Comparison of ENCODE assay signal across 15 cellular contexts in genomic region chr3:34285465-34286188, GRCh38.
DNase-seq lines count a peak whose midpoint lies in the region; ATAC-seq and TF ChIP-seq lines count a peak whose summit lies in the region.
"Had no signal": no experiment of that assay in that cellular context is flagged by ENCODE, and none has a peak within 500 bp of the region (broad histone marks: within the 10 kb centered on the region; RNA-seq: fewer than 3 reads in every experiment).

No MANE protein-coding gene starts in this region.

- 29 to 55% (median 37%) methylated on average over 3 of the region's 3 CpGs for WGBS in heart left ventricle, 4 donors

- no peak overlapping the region for H3K4me3 Mint-ChIP-seq in osteocyte (ENCODE audit: unreplicated experiment)
- H3K4me3 Mint-ChIP-seq: B cell; CD4-positive, alpha-beta T cell had no signal

- H3K36me3 ChIP-seq in right atrium auricular region (no peaks in the 10 kb centered on the region), heart left ventricle (no peaks in the 10 kb centered on the region)

- peak overlapping the region; percentile 9 for H3K27ac Mint-ChIP-seq in osteocyte (ENCODE audit: unreplicated experiment)
- H3K27ac Mint-ChIP-seq: B cell; CD4-positive, alpha-beta T cell had no signal

- ATAC-seq in Right ventricle myocardium superior (ENCODE audit: poor library complexity) (peak; percentile 90), heart left ventricle (peak in 3 of 4 donors; percentile 36 to 62 (median 54)), GM18511 (IDR thresholded peaks at IDR 0.05; ENCODE audit: unreplicated experiment) (no peak)
- ATAC-seq: PC-3 had no signal

- H3K4me1 Mint-ChIP-seq in osteocyte (ENCODE audit: unreplicated experiment): peaks cover 30% of the 10 kb centered on the region
- H3K4me1 Mint-ChIP-seq: B cell had no signal

- TF ChIP-seq CTCF in right atrium auricular region (IDR thresholded peaks at IDR 0.05): no peak
- TF ChIP-seq CTCF in heart left ventricle (IDR thresholded peaks at IDR 0.05): no peak
- TF ChIP-seq CTCF in osteocyte (IDR thresholded peaks at IDR 0.05): no peak

- no peaks in the 10 kb centered on the region for H3K27me3 Mint-ChIP-seq in osteocyte (ENCODE audit: unreplicated experiment)
- H3K27me3 Mint-ChIP-seq: B cell; CD4-positive, alpha-beta T cell had no signal

- no peak overlapping the region for H3K27ac ChIP-seq in right atrium auricular region
- no peak overlapping the region for H3K27ac ChIP-seq in heart left ventricle

- intact Hi-C loops in Right ventricle myocardium superior (cut with DNase I) (no loop called here), heart left ventricle (cut with DNase I) (no loop called here)

- DNase-seq in Right ventricle myocardium superior: no peak
- DNase-seq in right atrium auricular region (ENCODE audit: low spot score): no peak
- DNase-seq in NCI-H345 treated with DMSO at 0.1 percent for 48 hours (lab: John Stamatoyannopoulos, UW; ENCODE audit: unreplicated experiment): peak; percentile 47
- DNase-seq in heart left ventricle: no peak
- DNase-seq in osteocyte (ENCODE audit: extremely low spot score, unreplicated experiment): no peak
- DNase-seq in COLO829 (ENCODE audit: low spot score): no peak
- DNase-seq in NCI-H2196 treated with DMSO at 0.1 percent for 48 hours (lab: John Stamatoyannopoulos, UW; ENCODE audit: unreplicated experiment): no peak
- DNase-seq: CD4-positive, alpha-beta T cell; HCEC 1CT; NCI-H187 treated with DMSO at 0.1 percent for 48 hours; NCI-H526; PC-3; T-helper 1 cell had no signal

- H3K4me1 ChIP-seq in right atrium auricular region (peaks cover 0 to 11% of the 10 kb centered on the region in 2 donors), heart left ventricle (peaks cover 0 to 13% (median 0%) of the 10 kb centered on the region in 12 donors)

- H3K9me3 Mint-ChIP-seq in osteocyte (ENCODE audit: unreplicated experiment): no peaks in the 10 kb centered on the region
- H3K9me3 Mint-ChIP-seq: CD4-positive, alpha-beta T cell had no signal

- H3K9me3 ChIP-seq in right atrium auricular region (no peaks in the 10 kb centered on the region), heart left ventricle (no peaks in the 10 kb centered on the region)

- H3K36me3 Mint-ChIP-seq in osteocyte (ENCODE audit: unreplicated experiment): peaks cover 66% of the 10 kb centered on the region

- H3K27me3 ChIP-seq in right atrium auricular region (no peaks in the 10 kb centered on the region), heart left ventricle (no peaks in the 10 kb centered on the region)

- no peak for TF ChIP-seq POLR2A in heart left ventricle (IDR thresholded peaks at IDR 0.05)

- H3K4me3 ChIP-seq in right atrium auricular region (no peak overlapping the region), heart left ventricle (no peak overlapping the region)
